8 cellular contexts compared by ENCODE assay signal in genomic region chr3:111541911-111542483, GRCh38. TPM values are rescaled to one million over a fixed set of nuclear protein-coding genes. Genes with fewer than 3 reads are reported as not detected.
DNase-seq lines count a peak whose midpoint lies in the region; ATAC-seq, FAIRE-seq and TF ChIP-seq lines count a peak whose summit lies in the region.

CD96 (plus strand) TSS chr3:111542197; CDS start chr3:111542249, 52 bp downstream.

- no peak for DNase-seq in GM18507 (ENCODE audit: extremely low spot score, insufficient read length, low read depth)
- DNase-seq in activated CD4-positive, alpha-beta T cell treated with anti-CD3 and anti-CD28 coated beads, Interleukin-2, amount 50 U/mL, for 1 hour = peak; percentile 60
- peak; percentile 31 for DNase-seq in fibroblast of mammary gland (ENCODE audit: low read depth)
- peak; percentile 41 to 58 for DNase-seq in stimulated activated CD8-positive, alpha-beta memory T cell treated with anti-CD3 and anti-CD28 coated beads, Interleukin-7, amount 100 ng/mL, for 48 hours (ENCODE audit: extremely low read depth in 1 of 2, low read depth in 1 of 2)
- no peak for DNase-seq in GOT3 (lab: John Stamatoyannopoulos, UW)
- no peak for DNase-seq in NCI-H1105 (lab: John Stamatoyannopoulos, UW)
- no peak for DNase-seq in occipital lobe (lab: John Stamatoyannopoulos, UW)

- no peak for TF ChIP-seq CTCF in fibroblast of mammary gland (conservative IDR thresholded peaks at IDR 0.05; ENCODE audit: control insufficient read depth, insufficient read depth, low read depth, low read length)

- FAIRE-seq in GM18507 (lab: Jason Lieb, UNC) = peak; percentile 89

- ATAC-seq in HG03039 (IDR thresholded peaks at IDR 0.05; ENCODE audit: unreplicated experiment) = peak; percentile 41

- no peak within 1 kb of the TSS for H3K4me3 ChIP-seq in fibroblast of mammary gland (ENCODE audit: control insufficient read depth, low read depth, low read length)

RNA-seq across cellular contexts. Expression of gene CD96, which starts in this region (rescaled TPM):
- not detected for total RNA-seq in occipital lobe

Comparison
In these comparisons a context has a peak if more than half of its experiments do, and no peak if none do; other contexts are left out.
1. DNase-seq: peak in activated CD4-positive, alpha-beta T cell treated with anti-CD3 and anti-CD28 coated beads, Interleukin-2, amount 50 U/mL, for 1 hour (single experiment), fibroblast of mammary gland (single experiment) and stimulated activated CD8-positive, alpha-beta memory T cell treated with anti-CD3 and anti-CD28 coated beads, Interleukin-7, amount 100 ng/mL, for 48 hours (2 of 2); none in GM18507 (single experiment), GOT3 (single experiment), NCI-H1105 (single experiment) and occipital lobe (single experiment).